ENCODE assay signal across 12 cellular contexts in genomic region chr4:118825799-118826198, GRCh38.
DNase-seq lines count a peak whose midpoint lies in the region; ATAC-seq and TF ChIP-seq lines count a peak whose summit lies in the region.
"Had no signal": no experiment of that assay in that cellular context is flagged by ENCODE, and none has a peak within 500 bp of the region (broad histone marks: within the 10 kb centered on the region; RNA-seq: fewer than 3 reads in every experiment).

No MANE protein-coding gene starts in this region.

- no peaks in the 10 kb centered on the region for H3K27me3 ChIP-seq in MM.1S (replicated peaks; ENCODE audit: insufficient read depth, low read length)
- H3K27me3 ChIP-seq: SJSA1 had no signal

- H3K4me3 ChIP-seq in GM12865 (ENCODE audit: low read depth, low read length) = peak overlapping the region; percentile 9; the same call in 1 of the 2 replicates
- H3K4me3 ChIP-seq in MM.1S (ENCODE audit: low read length) = no peak overlapping the region
- H3K4me3 ChIP-seq: SJSA1 had no signal

- no peaks in the 10 kb centered on the region for H3K9me3 ChIP-seq in MM.1S (replicated peaks; ENCODE audit: insufficient read depth, low read length)
- H3K9me3 ChIP-seq: SJSA1 had no signal

- no peak overlapping the region for H2AFZ ChIP-seq in MM.1S (ENCODE audit: low read length)

- H3K36me3 ChIP-seq in MM.1S (replicated peaks; ENCODE audit: insufficient read depth, low read length) = peaks cover 8% of the 10 kb centered on the region; the same call in 1 of the 2 replicates

- DNase-seq in GM12865 (ENCODE audit: low read depth) (peak; percentile 18), MM.1S (no peak), NCI-H510A treated with DMSO at 0.1 percent for 48 hours (lab: John Stamatoyannopoulos, UW) (no peak), NCI-H2107 treated with DMSO at 0.1 percent for 48 hours (lab: John Stamatoyannopoulos, UW; ENCODE audit: unreplicated experiment) (no peak)
- no peak for DNase-seq in activated CD4-positive, alpha-beta T cell treated with anti-CD3 and anti-CD28 coated beads, Interleukin-2, amount 50 U/mL, for 48 hours
- no peak for DNase-seq in activated CD4-positive, CD25-positive, alpha-beta regulatory T cell treated with anti-CD3 and anti-CD28 coated beads, Interleukin-2, amount 50 U/mL, for 72 hours
- DNase-seq: activated naive CD4-positive, alpha-beta T cell treated with Interleukin-2 at 50 U/mL for 16 hours; foreskin fibroblast; left cardiac atrium had no signal

- H3K79me2 ChIP-seq in MM.1S (ENCODE audit: low read length) = peaks cover 96% of the 10 kb centered on the region

- no peak overlapping the region for H3K27ac ChIP-seq in MM.1S (ENCODE audit: low read length)
- H3K27ac ChIP-seq: SJSA1 had no signal

- H3F3A ChIP-seq in MM.1S (ENCODE audit: insufficient read depth, low read length) = no peaks in the 10 kb centered on the region; the same call in 1 of the 2 replicates

- no peak for TF ChIP-seq CTCF in GM12865 (IDR thresholded peaks at IDR 0.05; ENCODE audit: insufficient read depth, low read depth, low read length, missing control alignments)
- no peak for TF ChIP-seq CTCF in MM.1S (IDR thresholded peaks at IDR 0.05; ENCODE audit: low read length)

- H3K4me2 ChIP-seq in MM.1S (ENCODE audit: low read depth, low read length) = peak overlapping the region; percentile 4; the same call in 1 of the 2 replicates

- no peak overlapping the region for H3K9ac ChIP-seq in MM.1S (ENCODE audit: low read length)

- no peaks in the 10 kb centered on the region for H3K9me2 ChIP-seq in MM.1S (replicated peaks; ENCODE audit: insufficient read depth, low read length)

- ATAC-seq in GM19397 (IDR thresholded peaks at IDR 0.05; ENCODE audit: unreplicated experiment) (peak; percentile 45), HG02678 (IDR thresholded peaks at IDR 0.05; ENCODE audit: unreplicated experiment) (peak; percentile 65)
- ATAC-seq: left cardiac atrium had no signal

- H3K4me1 ChIP-seq in MM.1S (ENCODE audit: low read length) = peaks cover 10% of the 10 kb centered on the region
- H3K4me1 ChIP-seq: SJSA1 had no signal

- H4K20me1 ChIP-seq in MM.1S (ENCODE audit: insufficient read depth, low read length) = peaks cover 6% of the 10 kb centered on the region; the same call in 1 of the 2 replicates
